ENCODE assay signal across 9 cellular contexts in genomic region chr19:16285079-16285478, GRCh38. TPM values are rescaled to one million over a fixed set of nuclear protein-coding genes. Genes with fewer than 3 reads are reported as not detected.
A peak's percentile ranks its signal among the peaks of the same experiment; 100 is the strongest.
DNase-seq lines count a peak whose midpoint lies in the region; ATAC-seq and TF ChIP-seq lines count a peak whose summit lies in the region.
"Not testable (repeated sequence)": the region's sequence is repeated elsewhere in the genome, so short reads cannot be mapped to it uniquely, and the experiment has no call there.
"Had no signal": no experiment of that assay in that cellular context is flagged by ENCODE, and none has a peak within 500 bp of the region (broad histone marks: within the 10 kb centered on the region; RNA-seq: fewer than 3 reads in every experiment).

No MANE protein-coding gene starts in this region.

- not testable (repeated sequence) for H4K20me1 ChIP-seq in BLaER1 treated with 17β-estradiol and CSF1 and Interleukin-3, amounts not matched to agents 10 nM and 100 nM

- intact Hi-C loops in activated B cell treated with CpG ODN at 0.5 μM for 24 hours (cut with micrococcal nuclease): not testable (repeated sequence)
- intact Hi-C loops in heart left ventricle (cut with DNase I) (loop anchor here in 4 of 10 donors (5.0 kb wide), 2 partner anchors 37 to 38 kb away; partner anchors contain the start of gene KLF2 (in 4 of the 4)), psoas muscle (cut with DNase I) (loop anchor here in 1 of 2 donors (5.0 kb wide), 1 partner anchor 1737 kb away; no protein-coding TSS in a partner anchor)

- not testable (repeated sequence) for H3K9me3 Mint-ChIP-seq in activated B cell treated with CpG ODN at 0.5 μM for 24 hours

- peaks cover 46 to 82% (median 64%) of the 10 kb centered on the region in 10 experiments for H3K4me1 ChIP-seq in BLaER1 treated with 17β-estradiol and CSF1 and Interleukin-3, amounts not matched to agents 10 nM and 100 nM
- H3K4me1 ChIP-seq in heart left ventricle (peaks cover 3 to 76% (median 46%) of the 10 kb centered on the region in 12 donors), lung (ENCODE audit: control insufficient read depth in 2 of 2, insufficient read depth in 2 of 2, low read length in 2 of 2) (peaks cover 8 to 14% of the 10 kb centered on the region in 2 donors), psoas muscle (peaks cover 41% of the 10 kb centered on the region), stomach smooth muscle (ENCODE audit: control insufficient read depth, insufficient read depth, low read length) (peaks cover 42% of the 10 kb centered on the region), upper lobe of left lung (peaks cover 45 to 59% (median 51%) of the 10 kb centered on the region in 4 donors)

- ATAC-seq in activated B cell treated with CpG ODN at 0.5 μM for 24 hours (ENCODE audit: low read depth); heart left ventricle; lung (ENCODE audit: insufficient read depth, low FRiP score); psoas muscle; upper lobe of left lung (ENCODE audit: low FRiP score in 2 of 2): not testable (repeated sequence)

- peak overlapping the region; percentile 40 to 99 (median 94); a peak in 18 of 22 replicates for H3K27ac ChIP-seq in BLaER1 treated with 17β-estradiol and CSF1 and Interleukin-3, amounts not matched to agents 10 nM and 100 nM
- H3K27ac ChIP-seq in caudate nucleus (ENCODE audit: low read depth, low read length): peak overlapping the region; percentile 44
- H3K27ac ChIP-seq in heart left ventricle: peak overlapping the region; percentile 82 to 99 (median 97)
- H3K27ac ChIP-seq in lung (ENCODE audit: low read depth in 1 of 2, low read length in 1 of 2): peak overlapping the region; percentile 34 to 95
- peak overlapping the region; percentile 89 for H3K27ac ChIP-seq in psoas muscle
- peak overlapping the region; percentile 99 for H3K27ac ChIP-seq in stomach smooth muscle (ENCODE audit: low read length)
- H3K27ac ChIP-seq in upper lobe of left lung: peak overlapping the region; percentile 91 to 95 (median 94)

- H3K4me3 Mint-ChIP-seq in activated B cell treated with CpG ODN at 0.5 μM for 24 hours: not testable (repeated sequence)

- TF ChIP-seq EP300 in upper lobe of left lung (IDR thresholded peaks at IDR 0.05): not testable (repeated sequence)

- POLR2A ChIA-PET in activated B cell treated with CpG ODN at 0.5 μM for 24 hours (lab: Charles Lee): interaction anchor here (0.6 to 1.1 kb wide), 2 partner anchors 31 to 66 kb away, joined by 4 read pairs; no protein-coding TSS in a partner anchor

- peak overlapping the region; percentile 76 to 93 (median 90); a peak in 20 of 22 replicates for H3K4me2 ChIP-seq in BLaER1 treated with 17β-estradiol and CSF1 and Interleukin-3, amounts not matched to agents 10 nM and 100 nM

- peak overlapping the region in 3 of 11 experiments; percentile 51 to 87 (median 57); a peak in 7 of 22 replicates for H3K9ac ChIP-seq in BLaER1 treated with 17β-estradiol and CSF1 and Interleukin-3, amounts not matched to agents 10 nM and 100 nM
- H3K9ac ChIP-seq in stomach smooth muscle (ENCODE audit: low read length in 2 of 2): not testable (repeated sequence)

- TF ChIP-seq CTCF in activated B cell treated with CpG ODN at 0.5 μM for 24 hours (IDR thresholded peaks at IDR 0.05); heart left ventricle (IDR thresholded peaks at IDR 0.05); lung (IDR thresholded peaks at IDR 0.05; ENCODE audit: control extremely low read depth, extremely low read depth); psoas muscle (IDR thresholded peaks at IDR 0.05); upper lobe of left lung (IDR thresholded peaks at IDR 0.05): not testable (repeated sequence)

- 71 to 81% (median 76%) methylated on average over 3 of the region's 3 CpGs for WGBS in heart left ventricle, 4 donors
- WGBS in lung, 2 donors: 54 to 66% methylated on average over 3 of the region's 3 CpGs
- WGBS in psoas muscle, 3 donors: 77 to 84% (median 83%) methylated on average over 3 of the region's 3 CpGs
- 52 to 74% methylated on average over 3 of the region's 3 CpGs for WGBS in upper lobe of left lung, 2 donors

- H3K27me3 ChIP-seq in BLaER1 treated with 17β-estradiol and CSF1 and Interleukin-3, amounts not matched to agents 10 nM and 100 nM: peaks cover 0 to 16% (median 10%) of the 10 kb centered on the region in 11 experiments; a peak in 11 of 22 replicates
- not testable (repeated sequence) for H3K27me3 ChIP-seq in heart left ventricle; lung (ENCODE audit: control insufficient read depth, insufficient read depth); psoas muscle (ENCODE audit: insufficient read depth in 3 of 3, low read length in 2 of 3); stomach smooth muscle (ENCODE audit: control insufficient read depth in 1 of 2, insufficient read depth in 2 of 2, low read length in 2 of 2); upper lobe of left lung

- H3K27ac Mint-ChIP-seq in activated B cell treated with CpG ODN at 0.5 μM for 24 hours: peak overlapping the region; percentile 18

- H3K36me3 ChIP-seq in BLaER1 treated with 17β-estradiol and CSF1 and Interleukin-3, amounts not matched to agents 10 nM and 100 nM; heart left ventricle; lung (ENCODE audit: control insufficient read depth in 2 of 2, insufficient read depth in 2 of 2, low read length in 2 of 2); psoas muscle (ENCODE audit: insufficient read depth in 1 of 2, low read depth in 1 of 2); stomach smooth muscle (ENCODE audit: control insufficient read depth in 2 of 2, insufficient read depth in 2 of 2, low read length in 2 of 2); upper lobe of left lung: not testable (repeated sequence)

- not testable (repeated sequence) for DNase-seq in activated B cell treated with CpG ODN at 0.5 μM for 24 hours; caudate nucleus (lab: John Stamatoyannopoulos, UW); heart left ventricle; lung (ENCODE audit: low spot score); psoas muscle; upper lobe of left lung

- CTCF ChIA-PET in activated B cell treated with CpG ODN at 0.5 μM for 24 hours (lab: Charles Lee): not testable (repeated sequence)

- H3K36me3 Mint-ChIP-seq in activated B cell treated with CpG ODN at 0.5 μM for 24 hours (ENCODE audit: low read depth): not testable (repeated sequence)

- H3K4me3 ChIP-seq in BLaER1 treated with 17β-estradiol and CSF1 and Interleukin-3, amounts not matched to agents 10 nM and 100 nM; heart left ventricle; lung; psoas muscle; stomach smooth muscle (ENCODE audit: low read length in 2 of 2); upper lobe of left lung: not testable (repeated sequence)

- TF ChIP-seq POLR2A in heart left ventricle (IDR thresholded peaks at IDR 0.05); upper lobe of left lung (IDR thresholded peaks at IDR 0.05): not testable (repeated sequence)

- not testable (repeated sequence) for H3K27me3 Mint-ChIP-seq in activated B cell treated with CpG ODN at 0.5 μM for 24 hours

- H3K9me3 ChIP-seq in BLaER1 treated with 17β-estradiol and CSF1 and Interleukin-3, amounts not matched to agents 10 nM and 100 nM (replicated peaks in 1 of 11); heart left ventricle; lung (ENCODE audit: control insufficient read depth in 2 of 2, insufficient read depth in 1 of 2, low read length in 1 of 2); psoas muscle; stomach smooth muscle (ENCODE audit: control insufficient read depth in 2 of 2, low read length in 2 of 2); upper lobe of left lung: not testable (repeated sequence)

- H3K4me1 Mint-ChIP-seq in activated B cell treated with CpG ODN at 0.5 μM for 24 hours: peaks cover 46% of the 10 kb centered on the region

RNA-seq across cellular contexts. Expression of gene KLF2, which starts 39.5 kb away (rescaled TPM):
- 76.8 and 87.6 TPM in 2 replicates for total RNA-seq in activated B cell treated with CpG ODN at 0.5 μM for 24 hours
- 10 to 100 TPM; 28.0 to 87.2 (median 45.0) TPM for total RNA-seq in heart left ventricle
- 10 to 100 TPM; 14.4 to 24.2 TPM for polyA plus RNA-seq in heart left ventricle
- 100 to 1,000 TPM in 1 of 2 donors, 10 to 100 TPM in 1; 32.5 to 104 TPM for total RNA-seq in lung
- 100 to 1,000 TPM in 1 of 2 donors, 1 to 10 TPM in 1; 7.7 to 121 TPM for polyA plus RNA-seq in lung
- total RNA-seq in psoas muscle: 10 to 100 TPM; 12.7 to 35.4 (median 24.0) TPM
- 10 to 100 TPM in 1 of 3 donors, 1 to 10 TPM in 2; 3.3 to 24.2 (median 5.3) TPM for polyA plus RNA-seq in psoas muscle
- total RNA-seq in upper lobe of left lung: 100 to 1,000 TPM in 2 of 6 donors, 10 to 100 TPM in 4; 26.2 to 298 (median 75.8) TPM
- total RNA-seq: HepG2 had no signal
- polyA plus RNA-seq: HepG2 had no signal

Comparison
In these comparisons a context has a peak if more than half of its experiments do, and no peak if none do; other contexts are left out.
1. H3K27ac ChIP-seq: peak in every context shown above with its lines; median percentile 99 in stomach smooth muscle; 97 in heart left ventricle; 94 in BLaER1 treated with 17β-estradiol and CSF1 and Interleukin-3, amounts not matched to agents 10 nM and 100 nM; 94 in upper lobe of left lung; 89 in psoas muscle; 64 in lung; 44 in caudate nucleus.